10 cellular contexts compared by ENCODE assay signal in the genomic region with DNA sequence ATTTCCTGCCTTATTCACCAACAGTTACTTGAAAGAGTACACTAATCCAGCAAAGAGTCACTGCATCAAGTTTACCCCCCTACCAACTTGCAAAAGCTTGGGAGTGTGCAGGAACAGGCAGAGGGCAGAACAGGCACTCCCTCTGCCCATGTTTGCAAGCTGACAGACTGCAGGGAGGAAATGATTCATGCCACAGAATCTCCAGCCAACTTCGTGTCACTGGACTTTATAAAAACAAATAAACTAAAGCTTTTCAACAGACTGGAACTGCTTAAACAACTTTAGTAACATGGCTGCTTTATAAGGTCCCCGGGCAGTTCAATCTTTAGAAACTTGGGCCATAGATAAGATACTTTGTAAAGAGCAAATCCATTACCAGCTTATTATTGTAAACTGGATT.
A peak's percentile ranks its signal among the peaks of the same experiment; 100 is the strongest.
DNase-seq lines count a peak whose midpoint lies in the region; ATAC-seq and TF ChIP-seq lines count a peak whose summit lies in the region.
"Had no signal": no experiment of that assay in that cellular context is flagged by ENCODE, and none has a peak within 500 bp of the region (broad histone marks: within the 10 kb centered on the region; RNA-seq: fewer than 3 reads in every experiment).

No MANE protein-coding gene starts in this region.

- no peaks in the 10 kb centered on the region for H3K9me3 ChIP-seq in psoas muscle

- H3K4me3 ChIP-seq in psoas muscle = no peak overlapping the region
- no peak overlapping the region for H3K4me3 ChIP-seq in mesendoderm (ENCODE audit: low read length)

- H4K8ac ChIP-seq in mesendoderm (ENCODE audit: low read depth, low read length) = no peak overlapping the region

- H4K5ac ChIP-seq in mesendoderm (ENCODE audit: low read length) = no peak overlapping the region

- intact Hi-C loops in psoas muscle (cut with DNase I) = loop anchor here in 1 of 2 donors (10.0 kb wide), 1 partner anchor 100 kb away; no protein-coding TSS in a partner anchor

- H3K56ac ChIP-seq in mesendoderm (ENCODE audit: low read length) = no peak overlapping the region

- no peak overlapping the region for H3K4ac ChIP-seq in mesendoderm (ENCODE audit: low read depth, low read length)

- ATAC-seq in SK-N-SH treated with all-trans-retinoic acid at 6 μM for 48 hours (peak; percentile 99), foreskin keratinocyte (peak; percentile 98), psoas muscle (peak; percentile 84 to 95 (median 94)), HG03039 (IDR thresholded peaks at IDR 0.05; ENCODE audit: unreplicated experiment) (no peak), HG02610 (IDR thresholded peaks at IDR 0.05; ENCODE audit: unreplicated experiment) (no peak), HG02763 (IDR thresholded peaks at IDR 0.05; ENCODE audit: unreplicated experiment) (no peak)

- no peak overlapping the region for H3K18ac ChIP-seq in mesendoderm (ENCODE audit: low read length)

- H2AK5ac ChIP-seq in mesendoderm (ENCODE audit: low read length) = no peak overlapping the region

- H3K4me2 ChIP-seq in mesendoderm (ENCODE audit: low read length) = no peak overlapping the region

- DNase-seq in ELR (ENCODE audit: low read depth) (peak; percentile 87), foreskin keratinocyte (peak; percentile 72 to 90), psoas muscle (peak; percentile 31 to 61), mesendoderm (no peak)
- DNase-seq: activated CD4-positive, alpha-beta memory T cell treated with anti-CD3 and anti-CD28 coated beads for 36 hours; immature natural killer cell had no signal

- no peak overlapping the region for H3K23ac ChIP-seq in mesendoderm (ENCODE audit: low read length)

- no peaks in the 10 kb centered on the region for H3K79me1 ChIP-seq in mesendoderm (ENCODE audit: low read length)

- peaks cover 16% of the 10 kb centered on the region for H3K4me1 ChIP-seq in foreskin keratinocyte
- peaks cover 30% of the 10 kb centered on the region for H3K4me1 ChIP-seq in psoas muscle
- H3K4me1 ChIP-seq in mesendoderm (ENCODE audit: control insufficient read depth, low read depth, low read length) = no peaks in the 10 kb centered on the region

- H3K27me3 ChIP-seq in foreskin keratinocyte (no peaks in the 10 kb centered on the region), psoas muscle (ENCODE audit: insufficient read depth in 3 of 3, low read length in 2 of 3) (no peaks in the 10 kb centered on the region), mesendoderm (ENCODE audit: insufficient read depth, low read length, poor library complexity) (no peaks in the 10 kb centered on the region)

- H3K36me3 ChIP-seq in psoas muscle (ENCODE audit: insufficient read depth in 1 of 2, low read depth in 1 of 2) = no peaks in the 10 kb centered on the region
- H3K36me3 ChIP-seq in mesendoderm (ENCODE audit: control insufficient read depth, insufficient read depth, low read length) = no peaks in the 10 kb centered on the region

- TF ChIP-seq CTCF in foreskin keratinocyte (conservative IDR thresholded peaks at IDR 0.05) (peak; percentile 48), psoas muscle (IDR thresholded peaks at IDR 0.05) (peak; percentile 14)

- no peak overlapping the region for H3K9ac ChIP-seq in mesendoderm (ENCODE audit: low read length)

- WGBS in psoas muscle, 3 donors = 0 to 6% (median 3%) methylated on average over 2 of the region's 2 CpGs
- WGBS in mesendoderm (ENCODE audit: extremely low coverage, insufficient coverage, low lambda C conversion rate) = no CpG with 5 or more reads among the region's 2 CpGs

- H2BK15ac ChIP-seq in mesendoderm (replicated peaks; ENCODE audit: low read depth) = no peak overlapping the region

- H2BK120ac ChIP-seq in mesendoderm (ENCODE audit: low read depth, low read length) = no peak overlapping the region

- H3K27ac ChIP-seq in foreskin keratinocyte = no peak overlapping the region
- peak overlapping the region; percentile 75 for H3K27ac ChIP-seq in psoas muscle
- H3K27ac ChIP-seq in mesendoderm (ENCODE audit: low read depth, low read length) = no peak overlapping the region

- H2BK5ac ChIP-seq in mesendoderm (ENCODE audit: low read length) = no peak overlapping the region

- no peaks in the 10 kb centered on the region for H3K79me2 ChIP-seq in mesendoderm (ENCODE audit: control insufficient read depth, insufficient read depth, low read length)

TF ChIP-seq in SK-N-SH treated with all-trans-retinoic acid at 6 μM for 48 hours, 23 proteins besides CTCF, POLR2A, EP300 and RAD21:
- peak; percentile 30; the same call in 1 of the 2 replicates for TF ChIP-seq ISL1 (CRISPR knock-in tag; IDR thresholded peaks at IDR 0.05)
- TF ChIP-seq ZC3H10 (CRISPR knock-in tag; IDR thresholded peaks at IDR 0.05) = no peak
- TF ChIP-seq POU6F1 (CRISPR knock-in tag; IDR thresholded peaks at IDR 0.05; ENCODE audit: borderline replicate concordance, low read depth) = no peak
- TF ChIP-seq ZNF8 (CRISPR knock-in tag; IDR thresholded peaks at IDR 0.05) = no peak
- TF ChIP-seq PATZ1 (CRISPR knock-in tag; IDR thresholded peaks at IDR 0.05; ENCODE audit: borderline replicate concordance) = no peak
- peak; percentile 23; the same call in 1 of the 2 replicates for TF ChIP-seq TSHZ2 (CRISPR knock-in tag; IDR thresholded peaks at IDR 0.05)
- no peak for TF ChIP-seq OSR1 (CRISPR knock-in tag; IDR thresholded peaks at IDR 0.05)
- TF ChIP-seq BACH2 (CRISPR knock-in tag; IDR thresholded peaks at IDR 0.05; ENCODE audit: borderline replicate concordance) = no peak
- no peak for TF ChIP-seq TCF4 (CRISPR knock-in tag; IDR thresholded peaks at IDR 0.05; ENCODE audit: borderline replicate concordance)

Comparison
In these comparisons a context has a peak if more than half of its experiments do, and no peak if none do; other contexts are left out.
1. ATAC-seq: peak in SK-N-SH treated with all-trans-retinoic acid at 6 μM for 48 hours (single experiment), foreskin keratinocyte (single experiment) and psoas muscle (4 of 4); none in HG03039 (single experiment), HG02610 (single experiment) and HG02763 (single experiment).